Comparison of ENCODE assay signal across 1 cellular context in the genomic region with DNA sequence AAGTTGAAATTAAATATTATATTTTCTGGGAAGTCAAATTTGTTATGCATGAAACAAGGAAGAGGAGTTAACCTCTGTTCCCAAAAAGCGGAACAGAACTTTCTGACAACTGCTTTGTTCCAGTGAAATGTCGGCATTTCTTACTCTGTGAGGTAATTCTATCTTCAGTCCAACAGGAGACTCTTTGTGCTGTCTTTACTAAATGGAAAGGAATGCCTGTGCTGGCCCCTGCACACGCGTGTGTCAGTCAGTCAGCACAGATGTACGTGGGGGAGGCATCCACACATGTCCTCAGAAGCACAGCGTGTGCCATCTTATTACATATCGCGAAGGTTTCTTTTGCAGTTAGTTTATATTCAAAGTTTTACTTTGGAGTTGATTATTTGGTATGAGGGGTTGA.
TF ChIP-seq lines count a peak whose summit lies in the region.

No MANE protein-coding gene starts in this region.

TF ChIP-seq in K562, 482 proteins besides CTCF, POLR2A, EP300 and RAD21 (continued from another document and continues in another):
- TF ChIP-seq, protein P1, sequence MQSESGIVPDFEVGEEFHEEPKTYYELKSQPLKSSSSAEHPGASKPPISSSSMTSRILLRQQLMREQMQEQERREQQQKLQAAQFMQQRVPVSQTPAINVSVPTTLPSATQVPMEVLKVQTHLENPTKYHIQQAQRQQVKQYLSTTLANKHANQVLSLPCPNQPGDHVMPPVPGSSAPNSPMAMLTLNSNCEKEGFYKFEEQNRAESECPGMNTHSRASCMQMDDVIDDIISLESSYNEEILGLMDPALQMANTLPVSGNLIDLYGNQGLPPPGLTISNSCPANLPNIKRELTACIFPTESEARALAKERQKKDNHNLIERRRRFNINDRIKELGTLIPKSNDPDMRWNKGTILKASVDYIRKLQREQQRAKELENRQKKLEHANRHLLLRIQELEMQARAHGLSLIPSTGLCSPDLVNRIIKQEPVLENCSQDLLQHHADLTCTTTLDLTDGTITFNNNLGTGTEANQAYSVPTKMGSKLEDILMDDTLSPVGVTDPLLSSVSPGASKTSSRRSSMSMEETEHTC (IDR thresholded peaks at IDR 0.05) = no peak
- TF ChIP-seq BRCA1 (IDR thresholded peaks at IDR 0.05) (no peak), BRCA1 (CRISPR knock-in tag; IDR thresholded peaks at IDR 0.05) (no peak), BRD9 (IDR thresholded peaks at IDR 0.05; ENCODE audit: low read depth, partially characterized antibody) (no peak), CREM (IDR thresholded peaks at IDR 0.05; ENCODE audit: low read depth) (peak; percentile 35; the same call in 1 of the 2 replicates), TCF3 (CRISPR knock-in tag; IDR thresholded peaks at IDR 0.05) (peak; percentile 61), HSF4 (CRISPR knock-in tag; IDR thresholded peaks at IDR 0.05; ENCODE audit: borderline replicate concordance) (no peak), GTF2E2 (tag; IDR thresholded peaks at IDR 0.05) (0 out of 2 replicates have a peak, but pooled peaks have one; percentile 41), MAZ (CRISPR knock-in tag; conservative IDR thresholded peaks at IDR 0.05 in 1 of 2, IDR thresholded peaks at IDR 0.05 in 1 of 2) (peak; percentile 24 to 49; a peak in 1 of 4 replicates), POLR3A (IDR thresholded peaks at IDR 0.05; ENCODE audit: borderline replicate concordance, extremely low read depth, insufficient read depth, insufficient read length) (no peak), NONO (IDR thresholded peaks at IDR 0.05; ENCODE audit: low read depth in 2 of 2, low read length in 1 of 2) (no peak), POLR2B (IDR thresholded peaks at IDR 0.05; ENCODE audit: low read depth, partially characterized antibody) (no peak), ZNF263 (CRISPR knock-in tag; IDR thresholded peaks at IDR 0.05; ENCODE audit: borderline replicate concordance) (no peak), ZNF764 (CRISPR knock-in tag; IDR thresholded peaks at IDR 0.05; ENCODE audit: low read depth) (no peak), CBX3 (IDR thresholded peaks at IDR 0.05; ENCODE audit: borderline replicate concordance in 1 of 2, low read length in 2 of 2) (no peak), PHF20 (IDR thresholded peaks at IDR 0.05; ENCODE audit: partially characterized antibody) (no peak), PHB (CRISPR knock-in tag; IDR thresholded peaks at IDR 0.05) (no peak), SREBF1 (IDR thresholded peaks at IDR 0.05; ENCODE audit: borderline replicate concordance, low read depth, low read length) (no peak), TCF7L2 (IDR thresholded peaks at IDR 0.05; ENCODE audit: low read depth, low read length) (no peak), ZBED1 (IDR thresholded peaks at IDR 0.05) (peak; percentile 56; the same call in 1 of the 2 replicates), BRF1 (IDR thresholded peaks at IDR 0.05; ENCODE audit: borderline replicate concordance, extremely low read depth, insufficient read length) (no peak), ETV5 (CRISPR knock-in tag; IDR thresholded peaks at IDR 0.05; ENCODE audit: low read depth) (no peak), GATA2 (CRISPR knock-in tag; IDR thresholded peaks at IDR 0.05) (no peak), TAF15 (IDR thresholded peaks at IDR 0.05; ENCODE audit: low read depth, low read length) (no peak), RFX7 (CRISPR knock-in tag; IDR thresholded peaks at IDR 0.05) (no peak), SMARCC2 (IDR thresholded peaks at IDR 0.05; ENCODE audit: low read depth) (no peak), ZZZ3 (IDR thresholded peaks at IDR 0.05) (0 out of 2 replicates have a peak, but pooled peaks have one; percentile 24), COPS2 (conservative IDR thresholded peaks at IDR 0.05) (no peak), NFATC3 (IDR thresholded peaks at IDR 0.05) (no peak), TAF1 (IDR thresholded peaks at IDR 0.05; ENCODE audit: control insufficient read depth, extremely low read depth, insufficient read depth, low read length, severe bottlenecking) (no peak), POLR2H (tag; IDR thresholded peaks at IDR 0.05; ENCODE audit: low read depth) (no peak), TARDBP (IDR thresholded peaks at IDR 0.05) (no peak), ZC3H11A (IDR thresholded peaks at IDR 0.05; ENCODE audit: low read depth, low read length) (no peak), SMARCA5 (IDR thresholded peaks at IDR 0.05) (no peak), NCOR1 (IDR thresholded peaks at IDR 0.05) (peak; percentile 22; the same call in 1 of the 2 replicates), TEAD1 (CRISPR knock-in tag; IDR thresholded peaks at IDR 0.05) (peak; percentile 37 to 68; a peak in 1 of 4 replicates), NR2C2 (CRISPR knock-in tag; IDR thresholded peaks at IDR 0.05) (no peak), NR2C2 (tag; IDR thresholded peaks at IDR 0.05) (no peak), SMAD4 (CRISPR knock-in tag; conservative IDR thresholded peaks at IDR 0.05) (0 out of 2 replicates have a peak, but pooled peaks have one; percentile 41), MEF2D (tag; conservative IDR thresholded peaks at IDR 0.05; ENCODE audit: low read depth) (no peak), SIN3A (IDR thresholded peaks at IDR 0.05; ENCODE audit: borderline replicate concordance in 2 of 2, control insufficient read depth in 1 of 2, low read depth in 2 of 2, low read length in 2 of 2) (0 out of 4 replicates have a peak, but pooled peaks of 1 of the 2 experiments have one; percentile 18)
- TF ChIP-seq, protein P2, sequence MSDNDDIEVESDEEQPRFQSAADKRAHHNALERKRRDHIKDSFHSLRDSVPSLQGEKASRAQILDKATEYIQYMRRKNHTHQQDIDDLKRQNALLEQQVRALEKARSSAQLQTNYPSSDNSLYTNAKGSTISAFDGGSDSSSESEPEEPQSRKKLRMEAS (CRISPR knock-in tag; IDR thresholded peaks at IDR 0.05) = 0 out of 2 replicates have a peak, but pooled peaks have one; percentile 20
- TF ChIP-seq, protein P3, sequence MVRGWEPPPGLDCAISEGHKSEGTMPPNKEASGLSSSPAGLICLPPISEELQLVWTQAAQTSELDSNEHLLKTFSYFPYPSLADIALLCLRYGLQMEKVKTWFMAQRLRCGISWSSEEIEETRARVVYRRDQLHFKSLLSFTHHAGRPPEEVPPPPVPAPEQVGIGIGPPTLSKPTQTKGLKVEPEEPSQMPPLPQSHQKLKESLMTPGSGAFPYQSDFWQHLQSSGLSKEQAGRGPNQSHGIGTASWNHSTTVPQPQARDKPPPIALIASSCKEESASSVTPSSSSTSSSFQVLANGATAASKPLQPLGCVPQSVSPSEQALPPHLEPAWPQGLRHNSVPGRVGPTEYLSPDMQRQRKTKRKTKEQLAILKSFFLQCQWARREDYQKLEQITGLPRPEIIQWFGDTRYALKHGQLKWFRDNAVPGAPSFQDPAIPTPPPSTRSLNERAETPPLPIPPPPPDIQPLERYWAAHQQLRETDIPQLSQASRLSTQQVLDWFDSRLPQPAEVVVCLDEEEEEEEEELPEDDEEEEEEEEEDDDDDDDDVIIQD (CRISPR knock-in tag; IDR thresholded peaks at IDR 0.05) = no peak
- TF ChIP-seq, protein P4, sequence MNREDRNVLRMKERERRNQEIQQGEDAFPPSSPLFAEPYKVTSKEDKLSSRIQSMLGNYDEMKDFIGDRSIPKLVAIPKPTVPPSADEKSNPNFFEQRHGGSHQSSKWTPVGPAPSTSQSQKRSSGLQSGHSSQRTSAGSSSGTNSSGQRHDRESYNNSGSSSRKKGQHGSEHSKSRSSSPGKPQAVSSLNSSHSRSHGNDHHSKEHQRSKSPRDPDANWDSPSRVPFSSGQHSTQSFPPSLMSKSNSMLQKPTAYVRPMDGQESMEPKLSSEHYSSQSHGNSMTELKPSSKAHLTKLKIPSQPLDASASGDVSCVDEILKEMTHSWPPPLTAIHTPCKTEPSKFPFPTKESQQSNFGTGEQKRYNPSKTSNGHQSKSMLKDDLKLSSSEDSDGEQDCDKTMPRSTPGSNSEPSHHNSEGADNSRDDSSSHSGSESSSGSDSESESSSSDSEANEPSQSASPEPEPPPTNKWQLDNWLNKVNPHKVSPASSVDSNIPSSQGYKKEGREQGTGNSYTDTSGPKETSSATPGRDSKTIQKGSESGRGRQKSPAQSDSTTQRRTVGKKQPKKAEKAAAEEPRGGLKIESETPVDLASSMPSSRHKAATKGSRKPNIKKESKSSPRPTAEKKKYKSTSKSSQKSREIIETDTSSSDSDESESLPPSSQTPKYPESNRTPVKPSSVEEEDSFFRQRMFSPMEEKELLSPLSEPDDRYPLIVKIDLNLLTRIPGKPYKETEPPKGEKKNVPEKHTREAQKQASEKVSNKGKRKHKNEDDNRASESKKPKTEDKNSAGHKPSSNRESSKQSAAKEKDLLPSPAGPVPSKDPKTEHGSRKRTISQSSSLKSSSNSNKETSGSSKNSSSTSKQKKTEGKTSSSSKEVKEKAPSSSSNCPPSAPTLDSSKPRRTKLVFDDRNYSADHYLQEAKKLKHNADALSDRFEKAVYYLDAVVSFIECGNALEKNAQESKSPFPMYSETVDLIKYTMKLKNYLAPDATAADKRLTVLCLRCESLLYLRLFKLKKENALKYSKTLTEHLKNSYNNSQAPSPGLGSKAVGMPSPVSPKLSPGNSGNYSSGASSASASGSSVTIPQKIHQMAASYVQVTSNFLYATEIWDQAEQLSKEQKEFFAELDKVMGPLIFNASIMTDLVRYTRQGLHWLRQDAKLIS (CRISPR knock-in tag; IDR thresholded peaks at IDR 0.05) = no peak
- TF ChIP-seq, protein P5, sequence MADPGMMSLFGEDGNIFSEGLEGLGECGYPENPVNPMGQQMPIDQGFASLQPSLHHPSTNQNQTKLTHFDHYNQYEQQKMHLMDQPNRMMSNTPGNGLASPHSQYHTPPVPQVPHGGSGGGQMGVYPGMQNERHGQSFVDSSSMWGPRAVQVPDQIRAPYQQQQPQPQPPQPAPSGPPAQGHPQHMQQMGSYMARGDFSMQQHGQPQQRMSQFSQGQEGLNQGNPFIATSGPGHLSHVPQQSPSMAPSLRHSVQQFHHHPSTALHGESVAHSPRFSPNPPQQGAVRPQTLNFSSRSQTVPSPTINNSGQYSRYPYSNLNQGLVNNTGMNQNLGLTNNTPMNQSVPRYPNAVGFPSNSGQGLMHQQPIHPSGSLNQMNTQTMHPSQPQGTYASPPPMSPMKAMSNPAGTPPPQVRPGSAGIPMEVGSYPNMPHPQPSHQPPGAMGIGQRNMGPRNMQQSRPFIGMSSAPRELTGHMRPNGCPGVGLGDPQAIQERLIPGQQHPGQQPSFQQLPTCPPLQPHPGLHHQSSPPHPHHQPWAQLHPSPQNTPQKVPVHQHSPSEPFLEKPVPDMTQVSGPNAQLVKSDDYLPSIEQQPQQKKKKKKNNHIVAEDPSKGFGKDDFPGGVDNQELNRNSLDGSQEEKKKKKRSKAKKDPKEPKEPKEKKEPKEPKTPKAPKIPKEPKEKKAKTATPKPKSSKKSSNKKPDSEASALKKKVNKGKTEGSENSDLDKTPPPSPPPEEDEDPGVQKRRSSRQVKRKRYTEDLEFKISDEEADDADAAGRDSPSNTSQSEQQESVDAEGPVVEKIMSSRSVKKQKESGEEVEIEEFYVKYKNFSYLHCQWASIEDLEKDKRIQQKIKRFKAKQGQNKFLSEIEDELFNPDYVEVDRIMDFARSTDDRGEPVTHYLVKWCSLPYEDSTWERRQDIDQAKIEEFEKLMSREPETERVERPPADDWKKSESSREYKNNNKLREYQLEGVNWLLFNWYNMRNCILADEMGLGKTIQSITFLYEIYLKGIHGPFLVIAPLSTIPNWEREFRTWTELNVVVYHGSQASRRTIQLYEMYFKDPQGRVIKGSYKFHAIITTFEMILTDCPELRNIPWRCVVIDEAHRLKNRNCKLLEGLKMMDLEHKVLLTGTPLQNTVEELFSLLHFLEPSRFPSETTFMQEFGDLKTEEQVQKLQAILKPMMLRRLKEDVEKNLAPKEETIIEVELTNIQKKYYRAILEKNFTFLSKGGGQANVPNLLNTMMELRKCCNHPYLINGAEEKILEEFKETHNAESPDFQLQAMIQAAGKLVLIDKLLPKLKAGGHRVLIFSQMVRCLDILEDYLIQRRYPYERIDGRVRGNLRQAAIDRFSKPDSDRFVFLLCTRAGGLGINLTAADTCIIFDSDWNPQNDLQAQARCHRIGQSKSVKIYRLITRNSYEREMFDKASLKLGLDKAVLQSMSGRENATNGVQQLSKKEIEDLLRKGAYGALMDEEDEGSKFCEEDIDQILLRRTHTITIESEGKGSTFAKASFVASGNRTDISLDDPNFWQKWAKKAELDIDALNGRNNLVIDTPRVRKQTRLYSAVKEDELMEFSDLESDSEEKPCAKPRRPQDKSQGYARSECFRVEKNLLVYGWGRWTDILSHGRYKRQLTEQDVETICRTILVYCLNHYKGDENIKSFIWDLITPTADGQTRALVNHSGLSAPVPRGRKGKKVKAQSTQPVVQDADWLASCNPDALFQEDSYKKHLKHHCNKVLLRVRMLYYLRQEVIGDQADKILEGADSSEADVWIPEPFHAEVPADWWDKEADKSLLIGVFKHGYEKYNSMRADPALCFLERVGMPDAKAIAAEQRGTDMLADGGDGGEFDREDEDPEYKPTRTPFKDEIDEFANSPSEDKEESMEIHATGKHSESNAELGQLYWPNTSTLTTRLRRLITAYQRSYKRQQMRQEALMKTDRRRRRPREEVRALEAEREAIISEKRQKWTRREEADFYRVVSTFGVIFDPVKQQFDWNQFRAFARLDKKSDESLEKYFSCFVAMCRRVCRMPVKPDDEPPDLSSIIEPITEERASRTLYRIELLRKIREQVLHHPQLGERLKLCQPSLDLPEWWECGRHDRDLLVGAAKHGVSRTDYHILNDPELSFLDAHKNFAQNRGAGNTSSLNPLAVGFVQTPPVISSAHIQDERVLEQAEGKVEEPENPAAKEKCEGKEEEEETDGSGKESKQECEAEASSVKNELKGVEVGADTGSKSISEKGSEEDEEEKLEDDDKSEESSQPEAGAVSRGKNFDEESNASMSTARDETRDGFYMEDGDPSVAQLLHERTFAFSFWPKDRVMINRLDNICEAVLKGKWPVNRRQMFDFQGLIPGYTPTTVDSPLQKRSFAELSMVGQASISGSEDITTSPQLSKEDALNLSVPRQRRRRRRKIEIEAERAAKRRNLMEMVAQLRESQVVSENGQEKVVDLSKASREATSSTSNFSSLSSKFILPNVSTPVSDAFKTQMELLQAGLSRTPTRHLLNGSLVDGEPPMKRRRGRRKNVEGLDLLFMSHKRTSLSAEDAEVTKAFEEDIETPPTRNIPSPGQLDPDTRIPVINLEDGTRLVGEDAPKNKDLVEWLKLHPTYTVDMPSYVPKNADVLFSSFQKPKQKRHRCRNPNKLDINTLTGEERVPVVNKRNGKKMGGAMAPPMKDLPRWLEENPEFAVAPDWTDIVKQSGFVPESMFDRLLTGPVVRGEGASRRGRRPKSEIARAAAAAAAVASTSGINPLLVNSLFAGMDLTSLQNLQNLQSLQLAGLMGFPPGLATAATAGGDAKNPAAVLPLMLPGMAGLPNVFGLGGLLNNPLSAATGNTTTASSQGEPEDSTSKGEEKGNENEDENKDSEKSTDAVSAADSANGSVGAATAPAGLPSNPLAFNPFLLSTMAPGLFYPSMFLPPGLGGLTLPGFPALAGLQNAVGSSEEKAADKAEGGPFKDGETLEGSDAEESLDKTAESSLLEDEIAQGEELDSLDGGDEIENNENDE (IDR thresholded peaks at IDR 0.05; ENCODE audit: low read depth, low read length) = no peak
- TF ChIP-seq, protein P6, sequence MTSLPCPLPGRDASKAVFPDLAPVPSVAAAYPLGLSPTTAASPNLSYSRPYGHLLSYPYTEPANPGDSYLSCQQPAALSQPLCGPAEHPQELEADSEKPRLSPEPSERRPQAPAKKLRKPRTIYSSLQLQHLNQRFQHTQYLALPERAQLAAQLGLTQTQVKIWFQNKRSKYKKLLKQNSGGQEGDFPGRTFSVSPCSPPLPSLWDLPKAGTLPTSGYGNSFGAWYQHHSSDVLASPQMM (CRISPR knock-in tag; IDR thresholded peaks at IDR 0.05) = no peak
